7 cellular contexts compared by ENCODE assay signal in the genomic region with DNA sequence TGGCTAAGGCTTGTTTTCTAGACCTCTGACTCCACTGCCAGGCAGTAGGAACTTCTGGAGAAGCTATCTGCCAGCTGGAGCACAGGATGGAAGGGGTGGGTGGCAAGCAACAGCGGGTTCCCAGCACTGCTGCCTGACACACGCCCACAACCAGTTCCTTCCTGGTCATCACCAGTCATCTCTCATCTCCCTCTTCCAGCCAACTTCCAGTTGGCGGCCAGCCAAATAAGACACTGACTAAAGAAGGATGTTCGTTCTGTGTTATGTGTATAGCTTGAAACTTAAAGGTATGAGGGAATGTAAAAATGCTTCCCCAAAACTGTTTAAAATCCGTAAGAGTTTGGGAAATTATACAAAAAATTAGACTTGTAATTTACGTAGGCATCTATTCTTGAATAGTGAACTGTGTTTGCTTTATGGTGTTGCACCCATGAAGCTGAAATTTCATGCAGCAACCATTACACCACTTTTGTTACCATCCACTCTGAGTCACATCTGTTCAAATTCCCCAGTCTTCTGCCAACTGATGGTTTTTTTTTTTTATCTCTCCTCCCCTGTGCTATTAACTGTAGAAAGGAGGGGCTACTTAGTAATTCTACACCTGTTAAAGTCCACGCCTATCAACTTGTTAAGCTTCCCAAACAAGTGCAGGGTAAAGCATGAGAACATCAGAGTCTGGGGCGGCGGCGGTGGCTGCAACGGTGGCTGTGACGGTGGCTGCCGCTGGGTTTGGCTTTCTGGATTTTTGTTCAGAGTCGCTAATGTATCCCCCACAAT.
A peak's percentile ranks its signal among the peaks of the same experiment; 100 is the strongest.
DNase-seq lines count a peak whose midpoint lies in the region; ATAC-seq lines count a peak whose summit lies in the region.

No MANE protein-coding gene starts in this region.

- no peak overlapping the region for H3K4me3 Mint-ChIP-seq in naive thymus-derived CD4-positive, alpha-beta T cell

- peaks cover 0 to 4% (median 0%) of the 10 kb centered on the region in 5 donors for H3K36me3 Mint-ChIP-seq in naive thymus-derived CD4-positive, alpha-beta T cell

- H3K9me3 ChIP-seq in naive thymus-derived CD4-positive, alpha-beta T cell (ENCODE audit: control insufficient read depth in 2 of 3, low read length in 3 of 3) = no peaks in the 10 kb centered on the region

- POLR2A ChIA-PET in naive thymus-derived CD4-positive, alpha-beta T cell (lab: Charles Lee) = no interaction called here

- CTCF ChIA-PET in naive thymus-derived CD4-positive, alpha-beta T cell (lab: Charles Lee) = no interaction called here

- H3K9me3 Mint-ChIP-seq in naive thymus-derived CD4-positive, alpha-beta T cell = peaks cover 0 to 1% (median 0%) of the 10 kb centered on the region in 11 donors

- H3K4me1 ChIP-seq in naive thymus-derived CD4-positive, alpha-beta T cell (ENCODE audit: control insufficient read depth in 2 of 2, insufficient read depth in 2 of 2, low read length in 2 of 2) = no peaks in the 10 kb centered on the region

- DNase-seq in HT-29 (ENCODE audit: low spot score) (peak; percentile 96), NCI-H526 treated with DMSO at 0.1 percent for 48 hours (lab: John Stamatoyannopoulos, UW) (peak; percentile 52), ecto neural progenitor cell (ENCODE audit: low spot score) (peak; percentile 53)
- DNase-seq in naive thymus-derived CD4-positive, alpha-beta T cell = no peak
- no peak for DNase-seq in activated CD8-positive, alpha-beta memory T cell treated with anti-CD3 and anti-CD28 coated beads, Interleukin-2, amount 50 U/mL, for 48 hours

- H3K27ac ChIP-seq in naive thymus-derived CD4-positive, alpha-beta T cell (ENCODE audit: low read depth, low read length) = no peak overlapping the region

- H3K4me3 ChIP-seq in naive thymus-derived CD4-positive, alpha-beta T cell (ENCODE audit: low read length) = no peak overlapping the region

- H3K36me3 ChIP-seq in naive thymus-derived CD4-positive, alpha-beta T cell (ENCODE audit: control insufficient read depth in 2 of 3, insufficient read depth in 3 of 3, low read length in 3 of 3) = no peaks in the 10 kb centered on the region

- intact Hi-C loops in naive thymus-derived CD4-positive, alpha-beta T cell (cut with micrococcal nuclease) = no loop called here

- ATAC-seq in naive thymus-derived CD4-positive, alpha-beta T cell = peak; percentile 70
- no peak for ATAC-seq in HG03378 (IDR thresholded peaks at IDR 0.05; ENCODE audit: unreplicated experiment)
- no peak for ATAC-seq in HG02588 (IDR thresholded peaks at IDR 0.05; ENCODE audit: unreplicated experiment)

- H3K4me1 Mint-ChIP-seq in naive thymus-derived CD4-positive, alpha-beta T cell = peaks cover 0 to 4% (median 0%) of the 10 kb centered on the region in 7 donors

- no peaks in the 10 kb centered on the region for H3K27me3 ChIP-seq in naive thymus-derived CD4-positive, alpha-beta T cell (ENCODE audit: control insufficient read depth in 2 of 2, insufficient read depth in 2 of 2, low read length in 2 of 2)

- no peak overlapping the region for H3K27ac Mint-ChIP-seq in naive thymus-derived CD4-positive, alpha-beta T cell

- peaks cover 0 to 31% (median 8%) of the 10 kb centered on the region in 5 donors for H3K27me3 Mint-ChIP-seq in naive thymus-derived CD4-positive, alpha-beta T cell

Comparison
In these comparisons a context has a peak if more than half of its experiments do, and no peak if none do; other contexts are left out.
1. DNase-seq: peak in HT-29 (single experiment), NCI-H526 treated with DMSO at 0.1 percent for 48 hours (single experiment) and ecto neural progenitor cell (single experiment); none in naive thymus-derived CD4-positive, alpha-beta T cell (0 of 9) and activated CD8-positive, alpha-beta memory T cell treated with anti-CD3 and anti-CD28 coated beads, Interleukin-2, amount 50 U/mL, for 48 hours (single experiment).